In the genomic region with DNA sequence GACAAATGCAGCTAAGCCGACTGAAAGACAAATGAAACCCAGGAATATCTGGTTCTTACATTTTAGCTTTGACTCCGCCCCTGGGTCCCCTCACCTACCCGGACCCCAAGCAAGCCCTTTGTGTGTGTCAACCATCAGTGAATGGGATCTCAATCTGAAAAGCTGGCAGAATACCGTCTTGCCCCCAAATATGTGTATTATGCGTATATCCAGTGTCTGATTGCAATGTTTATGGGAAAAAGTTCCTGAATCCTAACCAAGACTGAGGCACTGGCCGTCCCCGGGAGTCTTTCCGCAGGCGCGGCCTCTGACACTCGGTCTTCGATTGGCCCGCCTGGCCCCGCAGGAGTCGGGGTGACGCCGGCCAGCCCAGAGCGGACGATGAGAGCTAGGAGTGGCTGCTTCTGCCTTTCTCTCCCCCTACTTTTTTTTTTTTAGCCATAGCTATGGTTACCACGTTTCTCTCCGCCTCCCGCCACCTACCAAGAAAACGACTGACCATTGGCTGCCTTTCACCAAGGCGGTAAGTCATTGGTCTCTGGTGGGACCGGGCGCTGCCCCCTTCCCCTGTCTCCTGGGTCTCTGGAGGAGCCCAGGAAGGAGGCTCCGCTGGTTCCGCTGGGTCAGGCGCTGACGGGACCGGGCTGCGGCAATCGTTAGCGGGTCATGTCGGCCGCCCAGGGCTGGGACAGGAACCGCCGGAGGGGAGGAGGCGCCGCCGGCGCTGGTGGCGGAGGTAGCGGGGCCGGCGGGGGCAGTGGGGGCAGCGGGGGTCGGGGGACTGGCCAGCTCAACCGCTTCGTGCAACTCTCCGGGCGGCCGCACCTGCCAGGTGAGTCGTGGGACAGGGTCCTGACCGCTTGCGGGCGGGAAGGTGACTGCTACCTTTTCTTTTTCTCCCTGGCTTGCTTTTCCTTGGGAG, we compare ENCODE assay signal across 1 cellular context.
TF ChIP-seq lines count a peak whose summit lies in the region.

A gene with protein sequence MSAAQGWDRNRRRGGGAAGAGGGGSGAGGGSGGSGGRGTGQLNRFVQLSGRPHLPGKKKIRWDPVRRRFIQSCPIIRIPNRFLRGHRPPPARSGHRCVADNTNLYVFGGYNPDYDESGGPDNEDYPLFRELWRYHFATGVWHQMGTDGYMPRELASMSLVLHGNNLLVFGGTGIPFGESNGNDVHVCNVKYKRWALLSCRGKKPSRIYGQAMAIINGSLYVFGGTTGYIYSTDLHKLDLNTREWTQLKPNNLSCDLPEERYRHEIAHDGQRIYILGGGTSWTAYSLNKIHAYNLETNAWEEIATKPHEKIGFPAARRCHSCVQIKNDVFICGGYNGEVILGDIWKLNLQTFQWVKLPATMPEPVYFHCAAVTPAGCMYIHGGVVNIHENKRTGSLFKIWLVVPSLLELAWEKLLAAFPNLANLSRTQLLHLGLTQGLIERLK (plus strand): TSS at position 557 of the 922 bp plus-strand sequence. CDS start 110 bp downstream, at position 667.

TF ChIP-seq in HepG2, 621 proteins besides CTCF, POLR2A, EP300 and RAD21 (continued from another document and continues in another):
- TF ChIP-seq RFX1 (IDR thresholded peaks at IDR 0.05): peak; percentile 90
- TF ChIP-seq FLYWCH1 (CRISPR knock-in tag; IDR thresholded peaks at IDR 0.05): no peak
- peak; percentile 97 for TF ChIP-seq PTBP1 (IDR thresholded peaks at IDR 0.05; ENCODE audit: low read depth, low read length, poor library complexity, severe bottlenecking)
- no peak; the same call in 1 of the 2 replicates for TF ChIP-seq MXD4 (CRISPR knock-in tag; IDR thresholded peaks at IDR 0.05)
- no peak; the same call in 1 of the 2 replicates for TF ChIP-seq GABPA (IDR thresholded peaks at IDR 0.05; ENCODE audit: low read depth, low read length)
- peak; percentile 71 for TF ChIP-seq GABPA (CRISPR knock-in tag; IDR thresholded peaks at IDR 0.05; ENCODE audit: low read depth)
- TF ChIP-seq KLF12 (CRISPR knock-in tag; IDR thresholded peaks at IDR 0.05; ENCODE audit: borderline replicate concordance): peak; percentile 30; the same call in 1 of the 2 replicates
- TF ChIP-seq HDAC1 (CRISPR knock-in tag; IDR thresholded peaks at IDR 0.05): peak; percentile 81
- 0 out of 2 replicates have a peak, but pooled peaks have one; percentile 28 for TF ChIP-seq MTA1 (CRISPR knock-in tag; IDR thresholded peaks at IDR 0.05; ENCODE audit: borderline replicate concordance)
- peak; percentile 42 for TF ChIP-seq MIXL1 (CRISPR knock-in tag; IDR thresholded peaks at IDR 0.05)
- TF ChIP-seq, protein P1, sequence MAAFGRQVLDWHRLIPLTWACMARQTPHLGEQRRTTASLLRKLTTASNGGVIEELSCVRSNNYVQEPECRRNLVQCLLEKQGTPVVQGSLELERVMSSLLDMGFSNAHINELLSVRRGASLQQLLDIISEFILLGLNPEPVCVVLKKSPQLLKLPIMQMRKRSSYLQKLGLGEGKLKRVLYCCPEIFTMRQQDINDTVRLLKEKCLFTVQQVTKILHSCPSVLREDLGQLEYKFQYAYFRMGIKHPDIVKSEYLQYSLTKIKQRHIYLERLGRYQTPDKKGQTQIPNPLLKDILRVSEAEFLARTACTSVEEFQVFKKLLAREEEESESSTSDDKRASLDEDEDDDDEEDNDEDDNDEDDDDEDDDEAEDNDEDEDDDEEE (CRISPR knock-in tag; IDR thresholded peaks at IDR 0.05): peak; percentile 21; the same call in 1 of the 2 replicates
- peak; percentile 81; the same call in 1 of the 2 replicates for TF ChIP-seq PITX1 (CRISPR knock-in tag; IDR thresholded peaks at IDR 0.05)
- TF ChIP-seq GATAD1 (CRISPR knock-in tag; IDR thresholded peaks at IDR 0.05): peak; percentile 89
- TF ChIP-seq POLR2AphosphoS2 (IDR thresholded peaks at IDR 0.05; ENCODE audit: low read depth, low read length): peak; percentile 95; the same call in 1 of the 2 replicates
- TF ChIP-seq FOXC1 (CRISPR knock-in tag; IDR thresholded peaks at IDR 0.05; ENCODE audit: borderline replicate concordance): peak; percentile 60; the same call in 1 of the 2 replicates
- peak; percentile 83 for TF ChIP-seq ARNTL (CRISPR knock-in tag; IDR thresholded peaks at IDR 0.05)
- TF ChIP-seq, protein P2, sequence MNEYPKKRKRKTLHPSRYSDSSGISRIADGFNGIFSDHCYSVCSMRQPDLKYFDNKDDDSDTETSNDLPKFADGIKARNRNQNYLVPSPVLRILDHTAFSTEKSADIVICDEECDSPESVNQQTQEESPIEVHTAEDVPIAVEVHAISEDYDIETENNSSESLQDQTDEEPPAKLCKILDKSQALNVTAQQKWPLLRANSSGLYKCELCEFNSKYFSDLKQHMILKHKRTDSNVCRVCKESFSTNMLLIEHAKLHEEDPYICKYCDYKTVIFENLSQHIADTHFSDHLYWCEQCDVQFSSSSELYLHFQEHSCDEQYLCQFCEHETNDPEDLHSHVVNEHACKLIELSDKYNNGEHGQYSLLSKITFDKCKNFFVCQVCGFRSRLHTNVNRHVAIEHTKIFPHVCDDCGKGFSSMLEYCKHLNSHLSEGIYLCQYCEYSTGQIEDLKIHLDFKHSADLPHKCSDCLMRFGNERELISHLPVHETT (CRISPR knock-in tag; conservative IDR thresholded peaks at IDR 0.05): 0 out of 2 replicates have a peak, but pooled peaks have one; percentile 52
- TF ChIP-seq, protein P3, sequence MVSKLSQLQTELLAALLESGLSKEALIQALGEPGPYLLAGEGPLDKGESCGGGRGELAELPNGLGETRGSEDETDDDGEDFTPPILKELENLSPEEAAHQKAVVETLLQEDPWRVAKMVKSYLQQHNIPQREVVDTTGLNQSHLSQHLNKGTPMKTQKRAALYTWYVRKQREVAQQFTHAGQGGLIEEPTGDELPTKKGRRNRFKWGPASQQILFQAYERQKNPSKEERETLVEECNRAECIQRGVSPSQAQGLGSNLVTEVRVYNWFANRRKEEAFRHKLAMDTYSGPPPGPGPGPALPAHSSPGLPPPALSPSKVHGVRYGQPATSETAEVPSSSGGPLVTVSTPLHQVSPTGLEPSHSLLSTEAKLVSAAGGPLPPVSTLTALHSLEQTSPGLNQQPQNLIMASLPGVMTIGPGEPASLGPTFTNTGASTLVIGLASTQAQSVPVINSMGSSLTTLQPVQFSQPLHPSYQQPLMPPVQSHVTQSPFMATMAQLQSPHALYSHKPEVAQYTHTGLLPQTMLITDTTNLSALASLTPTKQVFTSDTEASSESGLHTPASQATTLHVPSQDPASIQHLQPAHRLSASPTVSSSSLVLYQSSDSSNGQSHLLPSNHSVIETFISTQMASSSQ (IDR thresholded peaks at IDR 0.05; ENCODE audit: low read depth): no peak
- TF ChIP-seq, protein P3 (CRISPR knock-in tag; IDR thresholded peaks at IDR 0.05; ENCODE audit: borderline replicate concordance): peak; percentile 57; the same call in 1 of the 2 replicates
- peak; percentile 89 for TF ChIP-seq YY1 (IDR thresholded peaks at IDR 0.05; ENCODE audit: insufficient read depth, insufficient replicate concordance, low read depth, low read length)
- peak; percentile 99 for TF ChIP-seq NFYC (CRISPR knock-in tag; IDR thresholded peaks at IDR 0.05)
- peak; percentile 67; the same call in 1 of the 2 replicates for TF ChIP-seq ZNF33B (CRISPR knock-in tag; IDR thresholded peaks at IDR 0.05)
- TF ChIP-seq, protein P4, sequence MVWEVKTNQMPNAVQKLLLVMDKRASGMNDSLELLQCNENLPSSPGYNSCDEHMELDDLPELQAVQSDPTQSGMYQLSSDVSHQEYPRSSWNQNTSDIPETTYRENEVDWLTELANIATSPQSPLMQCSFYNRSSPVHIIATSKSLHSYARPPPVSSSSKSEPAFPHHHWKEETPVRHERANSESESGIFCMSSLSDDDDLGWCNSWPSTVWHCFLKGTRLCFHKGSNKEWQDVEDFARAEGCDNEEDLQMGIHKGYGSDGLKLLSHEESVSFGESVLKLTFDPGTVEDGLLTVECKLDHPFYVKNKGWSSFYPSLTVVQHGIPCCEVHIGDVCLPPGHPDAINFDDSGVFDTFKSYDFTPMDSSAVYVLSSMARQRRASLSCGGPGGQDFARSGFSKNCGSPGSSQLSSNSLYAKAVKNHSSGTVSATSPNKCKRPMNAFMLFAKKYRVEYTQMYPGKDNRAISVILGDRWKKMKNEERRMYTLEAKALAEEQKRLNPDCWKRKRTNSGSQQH (CRISPR knock-in tag; IDR thresholded peaks at IDR 0.05; ENCODE audit: low read depth): peak; percentile 76; the same call in 1 of the 2 replicates
- TF ChIP-seq ZBTB38 (CRISPR knock-in tag; IDR thresholded peaks at IDR 0.05): 0 out of 2 replicates have a peak, but pooled peaks have one; percentile 34
- TF ChIP-seq, protein P5, sequence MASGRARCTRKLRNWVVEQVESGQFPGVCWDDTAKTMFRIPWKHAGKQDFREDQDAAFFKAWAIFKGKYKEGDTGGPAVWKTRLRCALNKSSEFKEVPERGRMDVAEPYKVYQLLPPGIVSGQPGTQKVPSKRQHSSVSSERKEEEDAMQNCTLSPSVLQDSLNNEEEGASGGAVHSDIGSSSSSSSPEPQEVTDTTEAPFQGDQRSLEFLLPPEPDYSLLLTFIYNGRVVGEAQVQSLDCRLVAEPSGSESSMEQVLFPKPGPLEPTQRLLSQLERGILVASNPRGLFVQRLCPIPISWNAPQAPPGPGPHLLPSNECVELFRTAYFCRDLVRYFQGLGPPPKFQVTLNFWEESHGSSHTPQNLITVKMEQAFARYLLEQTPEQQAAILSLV (CRISPR knock-in tag; IDR thresholded peaks at IDR 0.05; ENCODE audit: borderline replicate concordance): peak; percentile 82
- TF ChIP-seq, protein P6, sequence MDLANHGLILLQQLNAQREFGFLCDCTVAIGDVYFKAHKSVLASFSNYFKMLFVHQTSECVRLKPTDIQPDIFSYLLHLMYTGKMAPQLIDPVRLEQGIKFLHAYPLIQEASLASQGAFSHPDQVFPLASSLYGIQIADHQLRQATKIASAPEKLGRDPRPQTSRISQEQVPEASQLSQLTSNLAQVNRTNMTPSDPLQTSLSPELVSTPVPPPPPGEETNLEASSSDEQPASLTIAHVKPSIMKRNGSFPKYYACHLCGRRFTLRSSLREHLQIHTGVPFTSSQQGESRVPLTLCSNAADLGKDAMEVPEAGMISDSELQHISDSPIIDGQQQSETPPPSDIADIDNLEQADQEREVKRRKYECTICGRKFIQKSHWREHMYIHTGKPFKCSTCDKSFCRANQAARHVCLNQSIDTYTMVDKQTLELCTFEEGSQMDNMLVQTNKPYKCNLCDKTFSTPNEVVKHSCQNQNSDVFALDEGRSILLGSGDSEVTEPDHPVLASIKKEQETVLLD (CRISPR knock-in tag; IDR thresholded peaks at IDR 0.05; ENCODE audit: low read depth): peak; percentile 47; the same call in 1 of the 2 replicates
- peak; percentile 31; the same call in 1 of the 2 replicates for TF ChIP-seq ELF3 (CRISPR knock-in tag; IDR thresholded peaks at IDR 0.05)
- TF ChIP-seq HNRNPLL (IDR thresholded peaks at IDR 0.05; ENCODE audit: low read depth, low read length, poor library complexity, severe bottlenecking): peak; percentile 92
- peak; percentile 80 for TF ChIP-seq HOXA3 (CRISPR knock-in tag; IDR thresholded peaks at IDR 0.05)
- peak; percentile 27 for TF ChIP-seq TEAD3 (CRISPR knock-in tag; optimal IDR thresholded peaks at IDR 0.05; ENCODE audit: borderline replicate concordance)
- TF ChIP-seq, protein P7, sequence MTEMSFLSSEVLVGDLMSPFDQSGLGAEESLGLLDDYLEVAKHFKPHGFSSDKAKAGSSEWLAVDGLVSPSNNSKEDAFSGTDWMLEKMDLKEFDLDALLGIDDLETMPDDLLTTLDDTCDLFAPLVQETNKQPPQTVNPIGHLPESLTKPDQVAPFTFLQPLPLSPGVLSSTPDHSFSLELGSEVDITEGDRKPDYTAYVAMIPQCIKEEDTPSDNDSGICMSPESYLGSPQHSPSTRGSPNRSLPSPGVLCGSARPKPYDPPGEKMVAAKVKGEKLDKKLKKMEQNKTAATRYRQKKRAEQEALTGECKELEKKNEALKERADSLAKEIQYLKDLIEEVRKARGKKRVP (CRISPR knock-in tag; IDR thresholded peaks at IDR 0.05): peak in 1 of 2 experiments; percentile 62; a peak in 1 of 4 replicates
- peak; percentile 64 for TF ChIP-seq ZNF143 (CRISPR knock-in tag; IDR thresholded peaks at IDR 0.05)
- TF ChIP-seq RXRB (CRISPR knock-in tag; IDR thresholded peaks at IDR 0.05; ENCODE audit: borderline replicate concordance): peak; percentile 63; the same call in 1 of the 2 replicates
- TF ChIP-seq NFIB (CRISPR knock-in tag; IDR thresholded peaks at IDR 0.05; ENCODE audit: borderline replicate concordance): no peak
- TF ChIP-seq MBNL3 (CRISPR knock-in tag; conservative IDR thresholded peaks at IDR 0.05): no peak
- TF ChIP-seq SRF (IDR thresholded peaks at IDR 0.05; ENCODE audit: low read depth, low read length): peak; percentile 95
- TF ChIP-seq ATF1 (CRISPR knock-in tag; IDR thresholded peaks at IDR 0.05): peak; percentile 85
- peak; percentile 23; the same call in 1 of the 2 replicates for TF ChIP-seq KDM5B (CRISPR knock-in tag; IDR thresholded peaks at IDR 0.05; ENCODE audit: borderline replicate concordance)
- TF ChIP-seq HCFC1 (IDR thresholded peaks at IDR 0.05; ENCODE audit: low read depth, low read length): peak; percentile 63; the same call in 1 of the 2 replicates
- TF ChIP-seq SNAI1 (CRISPR knock-in tag; IDR thresholded peaks at IDR 0.05; ENCODE audit: borderline replicate concordance): no peak
- TF ChIP-seq ZNF790 (CRISPR knock-in tag; IDR thresholded peaks at IDR 0.05; ENCODE audit: borderline replicate concordance): peak; percentile 54; the same call in 1 of the 2 replicates
